In genomic region chr13:86447479-86447878, GRCh38 we compare ENCODE assay signal across 20 cellular contexts.
"Had no signal": no experiment of that assay in that cellular context is flagged by ENCODE, and none has a peak within 500 bp of the region (broad histone marks: within the 10 kb centered on the region; RNA-seq: fewer than 3 reads in every experiment).

No MANE protein-coding gene starts in this region.

- H3K27me3 Mint-ChIP-seq: activated naive CD4-positive, alpha-beta T cell treated with anti-CD3 and anti-CD28 coated beads, Interleukin-2, amount 50 U/mL, for 24 hours; effector memory CD8-positive, alpha-beta T cell; T-helper 17 cell had no signal

- H3K36me3 Mint-ChIP-seq: activated naive CD4-positive, alpha-beta T cell treated with anti-CD3 and anti-CD28 coated beads, Interleukin-2, amount 50 U/mL, for 24 hours had no signal

- H3K4me1 Mint-ChIP-seq: activated naive CD4-positive, alpha-beta T cell treated with anti-CD3 and anti-CD28 coated beads, Interleukin-2, amount 50 U/mL, for 24 hours; T-helper 17 cell had no signal

- H3K27ac Mint-ChIP-seq: activated naive CD4-positive, alpha-beta T cell treated with anti-CD3 and anti-CD28 coated beads, Interleukin-2, amount 50 U/mL, for 24 hours; effector memory CD8-positive, alpha-beta T cell; T-helper 17 cell had no signal

- DNase-seq: activated CD4-positive, alpha-beta T cell treated with anti-CD3 and anti-CD28 coated beads for 1 hour; activated gamma-delta T cell treated with Interleukin-2 at 50 U/mL for 16 hours; activated T-cell treated with anti-CD3 and anti-CD28 coated beads, Interleukin-2, amount 50 U/mL, for 1 hour; central memory CD4-positive, alpha-beta T cell; effector memory CD8-positive, alpha-beta T cell; esophagus squamous epithelium; gastrocnemius medialis; hippocampal formation; islet precursor cell; left cardiac atrium; nucleus accumbens; right cardiac atrium; stimulated activated CD4-positive, alpha-beta T cell treated with anti-CD3 and anti-CD28 coated beads, Interleukin-12 subunit alpha, Interleukin-12 subunit beta, amount 100 ng/mL, for 4 hours; stimulated activated CD4-positive, alpha-beta T cell treated with anti-CD3 and anti-CD28 coated beads, Interleukin-4, amount 100 ng/mL, for 4 hours; stimulated activated naive CD8-positive, alpha-beta T cell treated with anti-CD3 and anti-CD28 coated beads, Interleukin-15, Interleukin-2, amounts not matched to agents 100 U/mL and 50 U/mL, for 24 hours; T-helper 17 cell; upper lobe of right lung had no signal

- H3K9me3 Mint-ChIP-seq: activated naive CD4-positive, alpha-beta T cell treated with anti-CD3 and anti-CD28 coated beads, Interleukin-2, amount 50 U/mL, for 24 hours; nephron had no signal

- H3K27ac ChIP-seq: esophagus squamous epithelium, gastrocnemius medialis, parathyroid adenoma, upper lobe of right lung had no signal

- H3K4me3 ChIP-seq: esophagus squamous epithelium, gastrocnemius medialis, upper lobe of right lung had no signal

- H3K4me3 Mint-ChIP-seq: activated naive CD4-positive, alpha-beta T cell treated with anti-CD3 and anti-CD28 coated beads, Interleukin-2, amount 50 U/mL, for 24 hours; effector memory CD8-positive, alpha-beta T cell; nephron; T-helper 17 cell had no signal
